ENCODE assay signal across 19 cellular contexts in the genomic region with DNA sequence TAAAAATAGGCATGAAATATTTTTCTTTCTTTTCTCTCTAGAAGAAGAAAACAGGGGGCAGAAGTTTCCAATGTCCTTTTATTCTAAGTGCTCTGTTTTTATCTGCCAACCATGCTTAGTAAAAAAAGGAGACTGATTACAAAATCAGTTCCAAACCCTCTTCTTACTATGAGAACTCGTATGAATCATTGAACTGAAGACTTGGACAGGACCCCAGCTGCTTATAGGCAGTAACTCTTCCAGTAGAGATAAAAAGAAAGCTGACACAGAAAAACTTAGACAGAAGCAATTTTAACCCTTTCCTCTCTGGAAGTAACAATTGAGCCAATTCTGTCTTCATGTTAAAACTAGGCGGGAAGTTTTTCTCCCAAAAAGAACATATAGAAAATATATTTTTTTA. TPM values are rescaled to one million over a fixed set of nuclear protein-coding genes. Genes with fewer than 3 reads are reported as not detected.
DNase-seq lines count a peak whose midpoint lies in the region; ATAC-seq and TF ChIP-seq lines count a peak whose summit lies in the region.
"Had no signal": no experiment of that assay in that cellular context is flagged by ENCODE, and none has a peak within 500 bp of the region (broad histone marks: within the 10 kb centered on the region; RNA-seq: fewer than 3 reads in every experiment).

No MANE protein-coding gene starts in this region.

- intact Hi-C loops in spleen (cut with DNase I; ENCODE audit: low total_unique reads) = no loop called here

- no peak overlapping the region for H3K27ac ChIP-seq in cardiac muscle cell
- no peak overlapping the region for H3K27ac ChIP-seq in right atrium auricular region
- H3K27ac ChIP-seq in hepatocyte = no peak overlapping the region
- no peak overlapping the region for H3K27ac ChIP-seq in spleen
- H3K27ac ChIP-seq: A549 had no signal

- no peaks in the 10 kb centered on the region for H3K9me2 ChIP-seq in hepatocyte (replicated peaks; ENCODE audit: insufficient read depth)

- H3K27me3 ChIP-seq in cardiac muscle cell (no peaks in the 10 kb centered on the region), right atrium auricular region (no peaks in the 10 kb centered on the region), hepatocyte (no peaks in the 10 kb centered on the region), spleen (replicated peaks in 1 of 7) (no peaks in the 10 kb centered on the region)

- no peak overlapping the region for H2AFZ ChIP-seq in hepatocyte

- no peaks in the 10 kb centered on the region for H4K20me1 ChIP-seq in hepatocyte (ENCODE audit: insufficient read depth, poor library complexity, severe bottlenecking)

- 44% methylated on average over 2 of the region's 2 CpGs for WGBS in hepatocyte (ENCODE audit: low lambda C conversion rate, missing lambda C conversion rate)
- WGBS in spleen, 5 donors = 48 to 61% (median 51%) methylated on average over 2 of the region's 2 CpGs

- H3K36me3 ChIP-seq in cardiac muscle cell (no peaks in the 10 kb centered on the region), right atrium auricular region (no peaks in the 10 kb centered on the region), hepatocyte (replicated peaks; ENCODE audit: insufficient read depth, low read depth) (no peaks in the 10 kb centered on the region), spleen (no peaks in the 10 kb centered on the region)

- no peaks in the 10 kb centered on the region for H3K9me3 ChIP-seq in cardiac muscle cell (ENCODE audit: low read depth)
- H3K9me3 ChIP-seq in right atrium auricular region = no peaks in the 10 kb centered on the region
- no peaks in the 10 kb centered on the region for H3K9me3 ChIP-seq in hepatocyte (ENCODE audit: low read depth)
- H3K9me3 ChIP-seq in spleen = no peaks in the 10 kb centered on the region
- H3K9me3 ChIP-seq: A549 had no signal

- DNase-seq in cardiac muscle cell (ENCODE audit: low read depth in 1 of 2, low spot score in 1 of 2) (peak; percentile 56 to 92), right atrium auricular region (ENCODE audit: low spot score) (no peak), astrocyte of the spinal cord (ENCODE audit: low read depth, low spot score) (peak; percentile 58), hepatocyte (ENCODE audit: low spot score) (peak; percentile 34), spleen (no peak)
- DNase-seq in activated CD4-positive, alpha-beta T cell treated with anti-CD3 and anti-CD28 coated beads, Interleukin-2, amount 50 U/mL, for 48 hours = no peak
- DNase-seq: activated CD8-positive, alpha-beta memory T cell treated with anti-CD3 and anti-CD28 coated beads for 24 hours; CD4-positive, CD25-positive, alpha-beta regulatory T cell; DND-41; NCI-H187; NCI-H510A; nephron progenitor cell; SHP77; stimulated activated naive CD4-positive, alpha-beta T cell treated with Interleukin-2 at 50 U/mL for 16 hours; T-helper 17 cell; trophoblast cell had no signal

- H3K4me3 ChIP-seq in cardiac muscle cell = no peak overlapping the region
- H3K4me3 ChIP-seq in right atrium auricular region = no peak overlapping the region
- no peak overlapping the region for H3K4me3 ChIP-seq in astrocyte of the spinal cord (ENCODE audit: low read depth, low read length)
- no peak overlapping the region for H3K4me3 ChIP-seq in hepatocyte
- no peak overlapping the region for H3K4me3 ChIP-seq in spleen
- H3K4me3 ChIP-seq: A549 had no signal

- ATAC-seq in GM21576 (IDR thresholded peaks at IDR 0.05; ENCODE audit: unreplicated experiment) (no peak), HG03378 (IDR thresholded peaks at IDR 0.05; ENCODE audit: unreplicated experiment) (no peak)
- ATAC-seq: A549, T-helper 17 cell had no signal

- TF ChIP-seq CTCF in cardiac muscle cell (IDR thresholded peaks at IDR 0.05; ENCODE audit: low read depth, low read length) (no peak), right atrium auricular region (IDR thresholded peaks at IDR 0.05) (no peak), astrocyte of the spinal cord (IDR thresholded peaks at IDR 0.05; ENCODE audit: low read depth, low read length) (no peak), hepatocyte (IDR thresholded peaks at IDR 0.05; ENCODE audit: poor library complexity) (no peak), spleen (IDR thresholded peaks at IDR 0.05 in 8 of 11, conservative IDR thresholded peaks at IDR 0.05 in 3 of 11) (no peak)

- peak overlapping the region; percentile 36 for H3K4me2 ChIP-seq in hepatocyte
- H3K4me2 ChIP-seq: A549 had no signal

- peaks cover 36% of the 10 kb centered on the region for H3K4me1 ChIP-seq in cardiac muscle cell (ENCODE audit: low read depth)
- no peaks in the 10 kb centered on the region for H3K4me1 ChIP-seq in right atrium auricular region
- H3K4me1 ChIP-seq in hepatocyte (ENCODE audit: insufficient read depth) = peaks cover 4% of the 10 kb centered on the region
- H3K4me1 ChIP-seq in spleen = no peaks in the 10 kb centered on the region
- H3K4me1 ChIP-seq: A549 had no signal

- no peaks in the 10 kb centered on the region for H3K79me2 ChIP-seq in hepatocyte

- TF ChIP-seq POLR2A in spleen (IDR thresholded peaks at IDR 0.05) = no peak

- in situ Hi-C loops in astrocyte of the spinal cord (cut with HindIII; ENCODE audit: low sequenced_read_pairs) = no loop called here

RNA-seq across cellular contexts. Expression of a gene that starts 24.5 kb away (rescaled TPM):
- 37.8 and 51.4 TPM in 2 replicates for total RNA-seq in cardiac muscle cell
- 6.0 and 6.1 TPM in 2 replicates for polyA plus RNA-seq in cardiac muscle cell
- under 1 TPM in 1 of 2 donors, not detected in 1; 0.20 TPM for total RNA-seq in right atrium auricular region
- total RNA-seq in hepatocyte = 17.8 and 21.2 TPM in 2 replicates
- 2.2 and 2.3 TPM in 2 replicates for polyA plus RNA-seq in hepatocyte
- total RNA-seq in spleen = under 1 TPM; 0.09 to 0.93 (median 0.23) TPM
- under 1 TPM in 1 of 3 donors, not detected in 2; 0.03 TPM for polyA plus RNA-seq in spleen
- total RNA-seq: CD4-positive, CD25-positive, alpha-beta regulatory T cell; T-helper 17 cell had no signal
- polyA plus RNA-seq: A549; CD4-positive, CD25-positive, alpha-beta regulatory T cell had no signal

Comparison
In these comparisons a context has a peak if more than half of its experiments do, and no peak if none do; other contexts are left out.
1. DNase-seq: peak in cardiac muscle cell (2 of 2), astrocyte of the spinal cord (single experiment) and hepatocyte (single experiment); none in right atrium auricular region (single experiment), spleen (single experiment) and activated CD4-positive, alpha-beta T cell treated with anti-CD3 and anti-CD28 coated beads, Interleukin-2, amount 50 U/mL, for 48 hours (0 of 2).